ENCODE assay signal across 1 cellular context in genomic region chr10:96395931-96396877, GRCh38.
TF ChIP-seq lines count a peak whose summit lies in the region.

No MANE protein-coding gene starts in this region.

TF ChIP-seq in H1, 55 proteins besides CTCF, POLR2A, EP300 and RAD21 (continued from another document):
- TF ChIP-seq ASH2L (IDR thresholded peaks at IDR 0.05; ENCODE audit: low read length) (no peak), SIN3A (conservative IDR thresholded peaks at IDR 0.05 in 1 of 2, IDR thresholded peaks at IDR 0.05 in 1 of 2; ENCODE audit: low read depth in 1 of 2, low read length in 2 of 2) (0 out of 4 replicates have a peak, but pooled peaks of 1 of the 2 experiments have one; percentile 41), JUND (IDR thresholded peaks at IDR 0.05; ENCODE audit: low read length) (no peak), MAX (IDR thresholded peaks at IDR 0.05) (0 out of 2 replicates have a peak, but pooled peaks have one; percentile 39), TAF7 (optimal IDR thresholded peaks at IDR 0.05; ENCODE audit: borderline replicate concordance, low read depth, low read length) (no peak)
